In genomic region chr12:123580772-123581171, GRCh38 we compare ENCODE assay signal across 22 cellular contexts. TPM values are rescaled to one million over a fixed set of nuclear protein-coding genes. Genes with fewer than 3 reads are reported as not detected.
DNase-seq lines count a peak whose midpoint lies in the region; ATAC-seq and TF ChIP-seq lines count a peak whose summit lies in the region.
"Had no signal": no experiment of that assay in that cellular context is flagged by ENCODE, and none has a peak within 500 bp of the region (broad histone marks: within the 10 kb centered on the region; RNA-seq: fewer than 3 reads in every experiment).

No MANE protein-coding gene starts in this region.

- H3K9me3 Mint-ChIP-seq in CD4-positive, alpha-beta T cell, result no peaks in the 10 kb centered on the region

- in situ Hi-C loops in GM13977 (cut with MboI; ENCODE audit: low pct_unique_long_range_greater_than_20kb, low sequenced_read_pairs, unreplicated experiment), result no loop called here

- no peak for DNase-seq in CD4-positive, alpha-beta T cell
- DNase-seq in EL, result peak; percentile 21
- peak; percentile 27 for DNase-seq in RKO (ENCODE audit: low spot score)
- peak; percentile 21 for DNase-seq in left lobe of liver (ENCODE audit: low spot score)
- DNase-seq in DMS114 treated with DMSO at 0.1 percent for 48 hours (lab: John Stamatoyannopoulos, UW; ENCODE audit: unreplicated experiment), result no peak
- no peak for DNase-seq in GM13977 (ENCODE audit: low spot score)
- DNase-seq: Caco-2; CD4-positive, alpha-beta memory T cell; DMS 273 treated with DMSO at 0.1 percent for 48 hours; DND-41; GDM1; MG63; NCI-H1417; NCI-H1694 treated with DMSO at 0.1 percent for 48 hours; NCI-H2107; NCI-H446 treated with DMSO at 0.1 percent for 48 hours; NCI-H526 treated with DMSO at 0.1 percent for 48 hours; PC-9; SIG-M5 had no signal

- peaks cover 26% of the 10 kb centered on the region for H3K4me1 Mint-ChIP-seq in CD4-positive, alpha-beta T cell (ENCODE audit: low read depth)

- ATAC-seq in CD4-positive, alpha-beta T cell (ENCODE audit: poor library complexity), result no peak
- ATAC-seq in left lobe of liver (no peak), HG03097 (IDR thresholded peaks at IDR 0.05; ENCODE audit: low FRiP score, unreplicated experiment) (no peak)
- ATAC-seq: HCT116, K562 had no signal

- H3K36me3 Mint-ChIP-seq in CD4-positive, alpha-beta T cell (ENCODE audit: low read depth), result peaks cover 13% of the 10 kb centered on the region

- no peak for TF ChIP-seq CTCF in CD4-positive, alpha-beta T cell (IDR thresholded peaks at IDR 0.05)
- no peak for TF ChIP-seq CTCF in GM13977 (IDR thresholded peaks at IDR 0.05; ENCODE audit: extremely low read depth, insufficient read depth, missing control alignments)

- intact Hi-C loops in CD4-positive, alpha-beta T cell (cut with DNase I, micrococcal nuclease), result loop anchor here (5.0 kb wide), 4 partner anchors 123 to 603 kb away; partner anchors contain the start of genes ATP6V0A2 (in 1 of the 2), OGFOD2 (in 1 of the 2) and SNRNP35 (in 1 of the 2)

- no peaks in the 10 kb centered on the region for H3K27me3 ChIP-seq in CD4-positive, alpha-beta T cell (ENCODE audit: control insufficient read depth, insufficient read depth, low read length)
- H3K27me3 ChIP-seq: MG63 had no signal

- H3K9me3 ChIP-seq in CD4-positive, alpha-beta T cell (ENCODE audit: control insufficient read depth, low read length), result no peaks in the 10 kb centered on the region
- H3K9me3 ChIP-seq: Caco-2 had no signal

- no peak overlapping the region for H3K27ac ChIP-seq in CD4-positive, alpha-beta T cell (ENCODE audit: low read depth, low read length)
- H3K27ac ChIP-seq: PC-9 had no signal

- POLR2A ChIA-PET in CD4-positive, alpha-beta T cell (lab: Charles Lee), result no interaction called here

- H3K4me3 Mint-ChIP-seq in CD4-positive, alpha-beta T cell, result peak overlapping the region; percentile 20

- CTCF ChIA-PET in CD4-positive, alpha-beta T cell (lab: Charles Lee), result no interaction called here

- no peaks in the 10 kb centered on the region for H3K27me3 Mint-ChIP-seq in CD4-positive, alpha-beta T cell
- H3K27me3 Mint-ChIP-seq: CD4-positive, alpha-beta memory T cell had no signal

- H3K27ac Mint-ChIP-seq in CD4-positive, alpha-beta T cell, result no peak overlapping the region

RNA-seq across cellular contexts. Expression of gene TMED2, which starts 3.6 kb away (rescaled TPM):
- 10 to 100 TPM; 90.8 to 94.8 TPM for total RNA-seq in CD4-positive, alpha-beta T cell
- 266 TPM for total RNA-seq in left lobe of liver

RNA-seq across cellular contexts. Expression of gene DDX55, which starts 21.1 kb away (rescaled TPM):
- 10 to 100 TPM; 33.3 to 37.1 TPM for total RNA-seq in CD4-positive, alpha-beta T cell
- total RNA-seq in left lobe of liver, result 10.0 TPM

RNA-seq across cellular contexts. Expression of gene RILPL1, which starts 47.3 kb away (rescaled TPM):
- total RNA-seq in CD4-positive, alpha-beta T cell, result 1 to 10 TPM; 3.3 to 3.4 TPM
- total RNA-seq in left lobe of liver, result 3.4 TPM

RNA-seq across cellular contexts. Expression of gene EIF2B1, which starts 52.7 kb away (rescaled TPM):
- total RNA-seq in CD4-positive, alpha-beta T cell, result 10 to 100 TPM; 36.0 to 37.3 TPM
- 23.9 TPM for total RNA-seq in left lobe of liver

RNA-seq across cellular contexts. Expression of gene GTF2H3, which starts 52.9 kb away (rescaled TPM):
- total RNA-seq in CD4-positive, alpha-beta T cell, result 10 to 100 TPM; 12.3 to 12.9 TPM
- total RNA-seq in left lobe of liver, result 7.5 TPM

Comparison
In these comparisons a context has a peak if more than half of its experiments do, and no peak if none do; other contexts are left out.
1. DNase-seq: peak in EL (single experiment), RKO (single experiment) and left lobe of liver (single experiment); none in CD4-positive, alpha-beta T cell (0 of 10), DMS114 treated with DMSO at 0.1 percent for 48 hours (single experiment) and GM13977 (single experiment).